In genomic region chr10:3068201-3068967, GRCh38 we compare ENCODE assay signal across 1 cellular context.
TF ChIP-seq lines count a peak whose summit lies in the region.

No MANE protein-coding gene starts in this region.

TF ChIP-seq in K562, 482 proteins besides CTCF, POLR2A, EP300 and RAD21 (continued from another document and continues in another):
- TF ChIP-seq, protein P1, sequence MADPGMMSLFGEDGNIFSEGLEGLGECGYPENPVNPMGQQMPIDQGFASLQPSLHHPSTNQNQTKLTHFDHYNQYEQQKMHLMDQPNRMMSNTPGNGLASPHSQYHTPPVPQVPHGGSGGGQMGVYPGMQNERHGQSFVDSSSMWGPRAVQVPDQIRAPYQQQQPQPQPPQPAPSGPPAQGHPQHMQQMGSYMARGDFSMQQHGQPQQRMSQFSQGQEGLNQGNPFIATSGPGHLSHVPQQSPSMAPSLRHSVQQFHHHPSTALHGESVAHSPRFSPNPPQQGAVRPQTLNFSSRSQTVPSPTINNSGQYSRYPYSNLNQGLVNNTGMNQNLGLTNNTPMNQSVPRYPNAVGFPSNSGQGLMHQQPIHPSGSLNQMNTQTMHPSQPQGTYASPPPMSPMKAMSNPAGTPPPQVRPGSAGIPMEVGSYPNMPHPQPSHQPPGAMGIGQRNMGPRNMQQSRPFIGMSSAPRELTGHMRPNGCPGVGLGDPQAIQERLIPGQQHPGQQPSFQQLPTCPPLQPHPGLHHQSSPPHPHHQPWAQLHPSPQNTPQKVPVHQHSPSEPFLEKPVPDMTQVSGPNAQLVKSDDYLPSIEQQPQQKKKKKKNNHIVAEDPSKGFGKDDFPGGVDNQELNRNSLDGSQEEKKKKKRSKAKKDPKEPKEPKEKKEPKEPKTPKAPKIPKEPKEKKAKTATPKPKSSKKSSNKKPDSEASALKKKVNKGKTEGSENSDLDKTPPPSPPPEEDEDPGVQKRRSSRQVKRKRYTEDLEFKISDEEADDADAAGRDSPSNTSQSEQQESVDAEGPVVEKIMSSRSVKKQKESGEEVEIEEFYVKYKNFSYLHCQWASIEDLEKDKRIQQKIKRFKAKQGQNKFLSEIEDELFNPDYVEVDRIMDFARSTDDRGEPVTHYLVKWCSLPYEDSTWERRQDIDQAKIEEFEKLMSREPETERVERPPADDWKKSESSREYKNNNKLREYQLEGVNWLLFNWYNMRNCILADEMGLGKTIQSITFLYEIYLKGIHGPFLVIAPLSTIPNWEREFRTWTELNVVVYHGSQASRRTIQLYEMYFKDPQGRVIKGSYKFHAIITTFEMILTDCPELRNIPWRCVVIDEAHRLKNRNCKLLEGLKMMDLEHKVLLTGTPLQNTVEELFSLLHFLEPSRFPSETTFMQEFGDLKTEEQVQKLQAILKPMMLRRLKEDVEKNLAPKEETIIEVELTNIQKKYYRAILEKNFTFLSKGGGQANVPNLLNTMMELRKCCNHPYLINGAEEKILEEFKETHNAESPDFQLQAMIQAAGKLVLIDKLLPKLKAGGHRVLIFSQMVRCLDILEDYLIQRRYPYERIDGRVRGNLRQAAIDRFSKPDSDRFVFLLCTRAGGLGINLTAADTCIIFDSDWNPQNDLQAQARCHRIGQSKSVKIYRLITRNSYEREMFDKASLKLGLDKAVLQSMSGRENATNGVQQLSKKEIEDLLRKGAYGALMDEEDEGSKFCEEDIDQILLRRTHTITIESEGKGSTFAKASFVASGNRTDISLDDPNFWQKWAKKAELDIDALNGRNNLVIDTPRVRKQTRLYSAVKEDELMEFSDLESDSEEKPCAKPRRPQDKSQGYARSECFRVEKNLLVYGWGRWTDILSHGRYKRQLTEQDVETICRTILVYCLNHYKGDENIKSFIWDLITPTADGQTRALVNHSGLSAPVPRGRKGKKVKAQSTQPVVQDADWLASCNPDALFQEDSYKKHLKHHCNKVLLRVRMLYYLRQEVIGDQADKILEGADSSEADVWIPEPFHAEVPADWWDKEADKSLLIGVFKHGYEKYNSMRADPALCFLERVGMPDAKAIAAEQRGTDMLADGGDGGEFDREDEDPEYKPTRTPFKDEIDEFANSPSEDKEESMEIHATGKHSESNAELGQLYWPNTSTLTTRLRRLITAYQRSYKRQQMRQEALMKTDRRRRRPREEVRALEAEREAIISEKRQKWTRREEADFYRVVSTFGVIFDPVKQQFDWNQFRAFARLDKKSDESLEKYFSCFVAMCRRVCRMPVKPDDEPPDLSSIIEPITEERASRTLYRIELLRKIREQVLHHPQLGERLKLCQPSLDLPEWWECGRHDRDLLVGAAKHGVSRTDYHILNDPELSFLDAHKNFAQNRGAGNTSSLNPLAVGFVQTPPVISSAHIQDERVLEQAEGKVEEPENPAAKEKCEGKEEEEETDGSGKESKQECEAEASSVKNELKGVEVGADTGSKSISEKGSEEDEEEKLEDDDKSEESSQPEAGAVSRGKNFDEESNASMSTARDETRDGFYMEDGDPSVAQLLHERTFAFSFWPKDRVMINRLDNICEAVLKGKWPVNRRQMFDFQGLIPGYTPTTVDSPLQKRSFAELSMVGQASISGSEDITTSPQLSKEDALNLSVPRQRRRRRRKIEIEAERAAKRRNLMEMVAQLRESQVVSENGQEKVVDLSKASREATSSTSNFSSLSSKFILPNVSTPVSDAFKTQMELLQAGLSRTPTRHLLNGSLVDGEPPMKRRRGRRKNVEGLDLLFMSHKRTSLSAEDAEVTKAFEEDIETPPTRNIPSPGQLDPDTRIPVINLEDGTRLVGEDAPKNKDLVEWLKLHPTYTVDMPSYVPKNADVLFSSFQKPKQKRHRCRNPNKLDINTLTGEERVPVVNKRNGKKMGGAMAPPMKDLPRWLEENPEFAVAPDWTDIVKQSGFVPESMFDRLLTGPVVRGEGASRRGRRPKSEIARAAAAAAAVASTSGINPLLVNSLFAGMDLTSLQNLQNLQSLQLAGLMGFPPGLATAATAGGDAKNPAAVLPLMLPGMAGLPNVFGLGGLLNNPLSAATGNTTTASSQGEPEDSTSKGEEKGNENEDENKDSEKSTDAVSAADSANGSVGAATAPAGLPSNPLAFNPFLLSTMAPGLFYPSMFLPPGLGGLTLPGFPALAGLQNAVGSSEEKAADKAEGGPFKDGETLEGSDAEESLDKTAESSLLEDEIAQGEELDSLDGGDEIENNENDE (IDR thresholded peaks at IDR 0.05; ENCODE audit: low read depth, low read length): no peak
- TF ChIP-seq, protein P2, sequence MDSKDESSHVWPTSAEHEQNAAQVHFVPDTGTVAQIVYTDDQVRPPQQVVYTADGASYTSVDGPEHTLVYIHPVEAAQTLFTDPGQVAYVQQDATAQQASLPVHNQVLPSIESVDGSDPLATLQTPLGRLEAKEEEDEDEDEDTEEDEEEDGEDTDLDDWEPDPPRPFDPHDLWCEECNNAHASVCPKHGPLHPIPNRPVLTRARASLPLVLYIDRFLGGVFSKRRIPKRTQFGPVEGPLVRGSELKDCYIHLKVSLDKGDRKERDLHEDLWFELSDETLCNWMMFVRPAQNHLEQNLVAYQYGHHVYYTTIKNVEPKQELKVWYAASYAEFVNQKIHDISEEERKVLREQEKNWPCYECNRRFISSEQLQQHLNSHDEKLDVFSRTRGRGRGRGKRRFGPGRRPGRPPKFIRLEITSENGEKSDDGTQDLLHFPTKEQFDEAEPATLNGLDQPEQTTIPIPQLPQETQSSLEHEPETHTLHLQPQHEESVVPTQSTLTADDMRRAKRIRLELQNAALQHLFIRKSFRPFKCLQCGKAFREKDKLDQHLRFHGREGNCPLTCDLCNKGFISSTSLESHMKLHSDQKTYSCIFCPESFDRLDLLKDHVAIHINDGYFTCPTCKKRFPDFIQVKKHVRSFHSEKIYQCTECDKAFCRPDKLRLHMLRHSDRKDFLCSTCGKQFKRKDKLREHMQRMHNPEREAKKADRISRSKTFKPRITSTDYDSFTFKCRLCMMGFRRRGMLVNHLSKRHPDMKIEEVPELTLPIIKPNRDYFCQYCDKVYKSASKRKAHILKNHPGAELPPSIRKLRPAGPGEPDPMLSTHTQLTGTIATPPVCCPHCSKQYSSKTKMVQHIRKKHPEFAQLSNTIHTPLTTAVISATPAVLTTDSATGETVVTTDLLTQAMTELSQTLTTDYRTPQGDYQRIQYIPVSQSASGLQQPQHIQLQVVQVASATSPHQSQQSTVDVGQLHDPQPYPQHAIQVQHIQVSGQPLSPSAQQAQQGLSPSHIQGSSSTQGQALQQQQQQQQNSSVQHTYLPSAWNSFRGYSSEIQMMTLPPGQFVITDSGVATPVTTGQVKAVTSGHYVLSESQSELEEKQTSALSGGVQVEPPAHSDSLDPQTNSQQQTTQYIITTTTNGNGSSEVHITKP (IDR thresholded peaks at IDR 0.05; ENCODE audit: partially characterized antibody): peak; percentile 57
- TF ChIP-seq ESRRA (IDR thresholded peaks at IDR 0.05; ENCODE audit: borderline replicate concordance, low read depth) (peak; percentile 88), PCBP2 (IDR thresholded peaks at IDR 0.05; ENCODE audit: low read depth, low read length, poor library complexity, severe bottlenecking) (no peak), SP1 (CRISPR knock-in tag; IDR thresholded peaks at IDR 0.05) (no peak), CXXC5 (CRISPR knock-in tag; IDR thresholded peaks at IDR 0.05) (peak; percentile 61), ZSCAN29 (IDR thresholded peaks at IDR 0.05) (no peak), MAX (CRISPR knock-in tag; IDR thresholded peaks at IDR 0.05) (peak; percentile 80), GABPA (tag; conservative IDR thresholded peaks at IDR 0.05; ENCODE audit: low read depth) (peak; percentile 74), L3MBTL2 (IDR thresholded peaks at IDR 0.05) (peak; percentile 76; the same call in 1 of the 2 replicates), TAF9B (IDR thresholded peaks at IDR 0.05; ENCODE audit: partially characterized antibody) (no peak), FOXM1 (IDR thresholded peaks at IDR 0.05; ENCODE audit: low read depth) (no peak), FOXM1 (CRISPR knock-in tag; IDR thresholded peaks at IDR 0.05; ENCODE audit: low read depth) (peak; percentile 34; the same call in 1 of the 2 replicates), SAP30 (IDR thresholded peaks at IDR 0.05; ENCODE audit: borderline replicate concordance, insufficient read depth, low read depth, low read length, poor library complexity, severe bottlenecking) (peak; percentile 62), RBM22 (IDR thresholded peaks at IDR 0.05; ENCODE audit: low read depth, low read length, poor library complexity, severe bottlenecking) (no peak), YY1 (IDR thresholded peaks at IDR 0.05; ENCODE audit: borderline replicate concordance in 1 of 3, control insufficient read depth in 1 of 3, extremely low read depth in 1 of 3, insufficient read depth in 3 of 3, insufficient read length in 1 of 3, insufficient replicate concordance in 2 of 3, low read depth in 1 of 3, low read length in 2 of 3) (peak; percentile 34 to 84 (median 52)), E2F4 (CRISPR knock-in tag; IDR thresholded peaks at IDR 0.05; ENCODE audit: low read depth) (no peak), RBFOX2 (IDR thresholded peaks at IDR 0.05; ENCODE audit: low read depth, low read length) (peak; percentile 76), HMGN3 (IDR thresholded peaks at IDR 0.05; ENCODE audit: borderline replicate concordance, extremely low read depth, insufficient read length, low read depth, low read length) (peak; percentile 57), TEAD1 (CRISPR knock-in tag; IDR thresholded peaks at IDR 0.05) (0 out of 4 replicates have a peak, but pooled peaks of 1 of the 2 experiments have one; percentile 44), RBM14 (IDR thresholded peaks at IDR 0.05; ENCODE audit: borderline replicate concordance, insufficient read depth, low read depth, low read length) (0 out of 2 replicates have a peak, but pooled peaks have one; percentile 57), TSC22D4 (tag; IDR thresholded peaks at IDR 0.05) (no peak), GABPB1 (CRISPR knock-in tag; IDR thresholded peaks at IDR 0.05) (peak; percentile 44; the same call in 1 of the 2 replicates), SAFB (IDR thresholded peaks at IDR 0.05; ENCODE audit: borderline replicate concordance, low read depth, low read length) (peak; percentile 25; the same call in 1 of the 2 replicates), ZNF384 (IDR thresholded peaks at IDR 0.05; ENCODE audit: low read depth, low read length) (no peak), EP400 (IDR thresholded peaks at IDR 0.05) (peak; percentile 76), TAF1 (IDR thresholded peaks at IDR 0.05; ENCODE audit: control insufficient read depth, extremely low read depth, insufficient read depth, low read length, severe bottlenecking) (no peak), TCFL5 (CRISPR knock-in tag; conservative IDR thresholded peaks at IDR 0.05) (no peak), PHB2 (IDR thresholded peaks at IDR 0.05; ENCODE audit: low read depth) (no peak), RB1 (IDR thresholded peaks at IDR 0.05; ENCODE audit: low read depth) (peak; percentile 45; the same call in 1 of the 2 replicates), RCOR1 (IDR thresholded peaks at IDR 0.05; ENCODE audit: borderline replicate concordance in 1 of 2, low read depth in 2 of 2, low read length in 2 of 2) (0 out of 4 replicates have a peak, but pooled peaks of 1 of the 2 experiments have one; percentile 11), ZNF589 (CRISPR knock-in tag; IDR thresholded peaks at IDR 0.05; ENCODE audit: low read depth) (no peak), GABPB2 (CRISPR knock-in tag; conservative IDR thresholded peaks at IDR 0.05) (no peak), KDM5B (IDR thresholded peaks at IDR 0.05; ENCODE audit: insufficient replicate concordance, low read depth, low read length) (peak; percentile 74), HDAC1 (IDR thresholded peaks at IDR 0.05) (peak in 1 of 2 experiments; percentile 52; a peak in 1 of 4 replicates), ZBTB7A (IDR thresholded peaks at IDR 0.05; ENCODE audit: borderline replicate concordance, control insufficient read depth, low read depth, low read length) (peak; percentile 48; the same call in 1 of the 2 replicates)
- TF ChIP-seq, protein P3, sequence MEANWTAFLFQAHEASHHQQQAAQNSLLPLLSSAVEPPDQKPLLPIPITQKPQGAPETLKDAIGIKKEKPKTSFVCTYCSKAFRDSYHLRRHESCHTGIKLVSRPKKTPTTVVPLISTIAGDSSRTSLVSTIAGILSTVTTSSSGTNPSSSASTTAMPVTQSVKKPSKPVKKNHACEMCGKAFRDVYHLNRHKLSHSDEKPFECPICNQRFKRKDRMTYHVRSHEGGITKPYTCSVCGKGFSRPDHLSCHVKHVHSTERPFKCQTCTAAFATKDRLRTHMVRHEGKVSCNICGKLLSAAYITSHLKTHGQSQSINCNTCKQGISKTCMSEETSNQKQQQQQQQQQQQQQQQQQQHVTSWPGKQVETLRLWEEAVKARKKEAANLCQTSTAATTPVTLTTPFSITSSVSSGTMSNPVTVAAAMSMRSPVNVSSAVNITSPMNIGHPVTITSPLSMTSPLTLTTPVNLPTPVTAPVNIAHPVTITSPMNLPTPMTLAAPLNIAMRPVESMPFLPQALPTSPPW (CRISPR knock-in tag; IDR thresholded peaks at IDR 0.05): no peak; the same call in 1 of the 2 replicates
- TF ChIP-seq, protein P4, sequence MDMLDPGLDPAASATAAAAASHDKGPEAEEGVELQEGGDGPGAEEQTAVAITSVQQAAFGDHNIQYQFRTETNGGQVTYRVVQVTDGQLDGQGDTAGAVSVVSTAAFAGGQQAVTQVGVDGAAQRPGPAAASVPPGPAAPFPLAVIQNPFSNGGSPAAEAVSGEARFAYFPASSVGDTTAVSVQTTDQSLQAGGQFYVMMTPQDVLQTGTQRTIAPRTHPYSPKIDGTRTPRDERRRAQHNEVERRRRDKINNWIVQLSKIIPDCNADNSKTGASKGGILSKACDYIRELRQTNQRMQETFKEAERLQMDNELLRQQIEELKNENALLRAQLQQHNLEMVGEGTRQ (CRISPR knock-in tag; IDR thresholded peaks at IDR 0.05): 0 out of 2 replicates have a peak, but pooled peaks have one; percentile 0
- TF ChIP-seq, protein P5, sequence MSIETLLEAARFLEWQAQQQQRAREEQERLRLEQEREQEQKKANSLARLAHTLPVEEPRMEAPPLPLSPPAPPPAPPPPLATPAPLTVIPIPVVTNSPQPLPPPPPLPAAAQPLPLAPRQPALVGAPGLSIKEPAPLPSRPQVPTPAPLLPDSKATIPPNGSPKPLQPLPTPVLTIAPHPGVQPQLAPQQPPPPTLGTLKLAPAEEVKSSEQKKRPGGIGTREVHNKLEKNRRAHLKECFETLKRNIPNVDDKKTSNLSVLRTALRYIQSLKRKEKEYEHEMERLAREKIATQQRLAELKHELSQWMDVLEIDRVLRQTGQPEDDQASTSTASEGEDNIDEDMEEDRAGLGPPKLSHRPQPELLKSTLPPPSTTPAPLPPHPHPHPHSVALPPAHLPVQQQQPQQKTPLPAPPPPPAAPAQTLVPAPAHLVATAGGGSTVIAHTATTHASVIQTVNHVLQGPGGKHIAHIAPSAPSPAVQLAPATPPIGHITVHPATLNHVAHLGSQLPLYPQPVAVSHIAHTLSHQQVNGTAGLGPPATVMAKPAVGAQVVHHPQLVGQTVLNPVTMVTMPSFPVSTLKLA (conservative IDR thresholded peaks at IDR 0.05): peak; percentile 75 to 83
